ENCODE assay signal across 12 cellular contexts in genomic region chr19:30692517-30692870, GRCh38.
DNase-seq lines count a peak whose midpoint lies in the region; ATAC-seq and TF ChIP-seq lines count a peak whose summit lies in the region.
"Had no signal": no experiment of that assay in that cellular context is flagged by ENCODE, and none has a peak within 500 bp of the region (broad histone marks: within the 10 kb centered on the region; RNA-seq: fewer than 3 reads in every experiment).

No MANE protein-coding gene starts in this region.

- no peaks in the 10 kb centered on the region for H3K9me3 ChIP-seq in A673 (ENCODE audit: low read depth, low read length, poor library complexity, severe bottlenecking)

- peaks cover 45% of the 10 kb centered on the region for H3K4me1 ChIP-seq in A673 (ENCODE audit: insufficient read depth, low read length, poor library complexity, severe bottlenecking)

- CTCF ChIA-PET in A673 (lab: Charles Lee): interaction anchor here (1.2 kb wide), 1 partner anchor 23 kb away, joined by 4 read pairs; no protein-coding TSS in a partner anchor

- no peak for TF ChIP-seq CTCF in A673 (conservative IDR thresholded peaks at IDR 0.05; ENCODE audit: low read depth, low read length)
- no peak for TF ChIP-seq CTCF in retinal pigment epithelial cell (conservative IDR thresholded peaks at IDR 0.05; ENCODE audit: low read depth, low read length)

- H3K4me3 ChIP-seq in A673 (ENCODE audit: low read depth, low read length, poor library complexity, severe bottlenecking) (peak overlapping the region; percentile 19), retinal pigment epithelial cell (ENCODE audit: low read length) (peak overlapping the region; percentile 25)

- intact Hi-C loops in A673 (cut with micrococcal nuclease; ENCODE audit: unreplicated experiment) (loop anchor here (5.0 to 10.0 kb wide), 2 partner anchors 652 to 1350 kb away; partner anchors contain the start of gene TSHZ3), left cardiac atrium (cut with DNase I) (loop anchor here in 1 of 2 donors (10.0 kb wide), 1 partner anchor 852 kb away; no protein-coding TSS in a partner anchor)

- ATAC-seq in SK-N-SH treated with all-trans-retinoic acid at 6 μM for 48 hours: no peak
- peak; percentile 36 to 41 for ATAC-seq in left cardiac atrium
- no peak for ATAC-seq in GM18511 (IDR thresholded peaks at IDR 0.05; ENCODE audit: unreplicated experiment)

- no peaks in the 10 kb centered on the region for H3K27me3 ChIP-seq in A673 (replicated peaks; ENCODE audit: insufficient read depth, low read depth, low read length, poor library complexity)

- POLR2A ChIA-PET in A673 (lab: Charles Lee; ENCODE audit: low non-redundant PET): no interaction called here

- H3K27ac ChIP-seq in A673 (ENCODE audit: low read depth, low read length, poor library complexity, severe bottlenecking): peak overlapping the region; percentile 84

- no peaks in the 10 kb centered on the region for H3K36me3 ChIP-seq in A673 (ENCODE audit: insufficient read depth, low read length, poor library complexity, severe bottlenecking)

- DNase-seq in A673 (ENCODE audit: low spot score): peak; percentile 53
- DNase-seq in left cardiac atrium: no peak
- DNase-seq in retinal pigment epithelial cell (ENCODE audit: low read depth): no peak
- DNase-seq in dermis blood vessel endothelial cell: no peak
- DNase-seq in activated CD4-positive, alpha-beta T cell treated with anti-CD3 and anti-CD28 coated beads for 1 hour: no peak
- no peak for DNase-seq in NCI-H446 treated with DMSO at 0.1 percent for 48 hours (lab: John Stamatoyannopoulos, UW)
- DNase-seq: activated CD4-positive, alpha-beta T cell treated with anti-CD3 and anti-CD28 coated beads, Interleukin-2, amount 50 U/mL, for 48 hours; activated naive CD4-positive, alpha-beta T cell treated with anti-CD3 and anti-CD28 coated beads, Interleukin-2, amount 10 ng/mL, durations not matched to agents 7 days and 5 days; H9; NCI-H187 treated with DMSO at 0.1 percent for 48 hours had no signal

- TSS peak; percentile 71 for BruUV-seq in A673 (replicated peaks; lab: Mats Ljungman, UMichigan)

TF ChIP-seq in SK-N-SH treated with all-trans-retinoic acid at 6 μM for 48 hours, 23 proteins besides CTCF, POLR2A, EP300 and RAD21:
- TF ChIP-seq TCF4 (CRISPR knock-in tag; IDR thresholded peaks at IDR 0.05; ENCODE audit: borderline replicate concordance) (no peak), ZNF70 (CRISPR knock-in tag; IDR thresholded peaks at IDR 0.05) (0 out of 2 replicates have a peak, but pooled peaks have one; percentile 5)

Comparison
In these comparisons a context has a peak if more than half of its experiments do, and no peak if none do; other contexts are left out.
1. ATAC-seq: peak in left cardiac atrium (2 of 2); none in SK-N-SH treated with all-trans-retinoic acid at 6 μM for 48 hours (single experiment) and GM18511 (single experiment).